In genomic region chr20:44468044-44468782, GRCh38 we compare ENCODE assay signal across 13 cellular contexts.
"Had no signal": no experiment of that assay in that cellular context is flagged by ENCODE, and none has a peak within 500 bp of the region (broad histone marks: within the 10 kb centered on the region; RNA-seq: fewer than 3 reads in every experiment).

No MANE protein-coding gene starts in this region.

- H3K27me3 ChIP-seq: body of pancreas had no signal

- DNase-seq: activated B cell treated with CpG ODN at 0.5 μM for 24 hours; activated CD4-positive, alpha-beta memory T cell treated with anti-CD3 and anti-CD28 coated beads for 36 hours; activated CD4-positive, alpha-beta T cell treated with anti-CD3 and anti-CD28 coated beads for 4 hours; activated naive CD8-positive, alpha-beta T cell treated with anti-CD3 and anti-CD28 coated beads, Interleukin-2, amount 10 ng/mL, durations not matched to agents 7 days and 5 days; activated T-cell treated with anti-CD3 and anti-CD28 coated beads for 4 hours; caudate nucleus; hypothalamus; stimulated activated CD4-positive, alpha-beta T cell treated with anti-CD3 and anti-CD28 coated beads, Interleukin-4, amount 100 ng/mL, for 24 hours; T-helper 1 cell; T-helper 9 cell had no signal

- H3K27ac ChIP-seq: psoas muscle had no signal

- H3K9me3 ChIP-seq: body of pancreas, psoas muscle had no signal

- H3K4me1 ChIP-seq: psoas muscle had no signal

- H3K4me3 ChIP-seq: body of pancreas, psoas muscle had no signal

- ATAC-seq: stimulated activated effector memory CD8-positive, alpha-beta T cell treated with anti-CD3 and anti-CD28 coated beads, Interleukin-12 subunit alpha, Interleukin-12 subunit beta, amount 100 ng/mL, for 72 hours had no signal
